In the genomic region with DNA sequence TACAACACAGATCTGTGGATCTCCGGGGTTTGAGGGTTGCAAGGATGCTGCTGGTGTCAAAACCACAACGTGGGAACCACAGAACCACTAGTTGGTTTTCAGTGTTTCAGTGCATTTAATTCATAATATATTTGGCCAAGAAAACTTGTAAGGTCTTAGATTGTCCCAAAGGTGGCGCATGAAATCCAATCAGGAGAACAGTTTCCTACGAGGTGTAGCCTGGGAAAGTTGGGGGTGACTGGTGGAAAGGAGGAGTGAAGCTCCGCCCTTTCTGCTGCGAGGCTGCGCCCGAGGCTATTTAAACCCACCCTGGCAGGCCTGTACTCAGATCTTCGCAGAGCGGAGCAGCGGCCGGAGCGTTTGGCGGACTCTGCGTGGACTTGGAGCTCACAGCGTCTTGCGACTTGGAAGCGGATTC, we compare ENCODE assay signal across 8 cellular contexts. TPM values are rescaled to one million over a fixed set of nuclear protein-coding genes. Genes with fewer than 3 reads are reported as not detected.
A peak's percentile ranks its signal among the peaks of the same experiment; 100 is the strongest.
DNase-seq lines count a peak whose midpoint lies in the region; ATAC-seq and TF ChIP-seq lines count a peak whose summit lies in the region.
"Not testable (repeated sequence)": the region's sequence is repeated elsewhere in the genome, so short reads cannot be mapped to it uniquely, and the experiment has no call there.

No MANE protein-coding gene starts in this region.

- peaks cover 17 to 19% of the 10 kb centered on the region in 2 donors for H3K27me3 Mint-ChIP-seq in T-cell
- H3K27me3 Mint-ChIP-seq in activated T-cell treated with anti-CD3 and anti-CD28 coated beads, Interleukin-2, amount 50 U/mL, for 4 hours (ENCODE audit: low read depth): peaks cover 20% of the 10 kb centered on the region

- peak; percentile 47 for TF ChIP-seq CTCF in choroid plexus epithelial cell (conservative IDR thresholded peaks at IDR 0.05; ENCODE audit: low read depth, low read length)

- not testable (repeated sequence) for H3K4me1 Mint-ChIP-seq in T-cell; activated T-cell treated with anti-CD3 and anti-CD28 coated beads, Interleukin-2, amount 50 U/mL, for 4 hours (ENCODE audit: low read depth)

- CTCF ChIA-PET in T-cell (lab: Charles Lee): not testable (repeated sequence)

- POLR2A ChIA-PET in T-cell (lab: Charles Lee): interaction anchor here in 1 of 2 donors (0.7 kb wide), 1 partner anchor 443 kb away, joined by 4 read pairs; no protein-coding TSS in a partner anchor

- not testable (repeated sequence) for H3K4me3 Mint-ChIP-seq in T-cell; activated T-cell treated with anti-CD3 and anti-CD28 coated beads, Interleukin-2, amount 50 U/mL, for 4 hours

- H3K4me3 ChIP-seq in choroid plexus epithelial cell (ENCODE audit: low read depth, low read length): not testable (repeated sequence)

- not testable (repeated sequence) for H3K9me3 Mint-ChIP-seq in T-cell; activated T-cell treated with anti-CD3 and anti-CD28 coated beads, Interleukin-2, amount 50 U/mL, for 4 hours

- intact Hi-C loops in left ventricle myocardium superior (cut with micrococcal nuclease): not testable (repeated sequence)

- DNase-seq in AG20443 (ENCODE audit: low spot score): peak; percentile 6
- peak; percentile 1 for DNase-seq in HS-27A (ENCODE audit: low read depth)
- peak in 21 of 34 experiments; percentile 6 to 51 (median 21) for DNase-seq in T-cell
- DNase-seq in activated T-cell treated with anti-CD3 and anti-CD28 coated beads, Interleukin-2, amount 50 U/mL, for 4 hours: peak; percentile 41
- peak; percentile 56 for DNase-seq in choroid plexus epithelial cell (ENCODE audit: low read depth)
- DNase-seq in left ventricle myocardium superior: peak; percentile 68
- peak; percentile 77 for DNase-seq in mucosa of gallbladder (ENCODE audit: low spot score)
- DNase-seq in stimulated activated CD4-positive, alpha-beta T cell treated with anti-CD3 and anti-CD28 coated beads, Interleukin-4, amount 100 ng/mL, for 24 hours: peak; percentile 38

- H3K36me3 Mint-ChIP-seq in T-cell; activated T-cell treated with anti-CD3 and anti-CD28 coated beads, Interleukin-2, amount 50 U/mL, for 4 hours (ENCODE audit: insufficient read depth): not testable (repeated sequence)

- not testable (repeated sequence) for ATAC-seq in T-cell (replicated peaks in 1 of 4); activated T-cell treated with anti-CD3 and anti-CD28 coated beads, Interleukin-2, amount 50 U/mL, for 4 hours; left ventricle myocardium superior

- H3K27ac Mint-ChIP-seq in T-cell: not testable (repeated sequence)

RNA-seq across cellular contexts. Expression of gene PSMD14, which starts 27.3 kb away (rescaled TPM):
- total RNA-seq in T-cell (10 to 100 TPM; 18.7 to 24.9 (median 21.2) TPM), left ventricle myocardium superior (40.4 TPM), mucosa of gallbladder (36.2 TPM)
- total RNA-seq in activated T-cell treated with anti-CD3 and anti-CD28 coated beads, Interleukin-2, amount 50 U/mL, for 4 hours: 100 to 1,000 TPM; 122 to 143 (median 133) TPM

Comparison
In these comparisons a context has a peak if more than half of its experiments do, and no peak if none do; other contexts are left out.
1. DNase-seq: peak in every context shown above with its lines; median percentile 77 in mucosa of gallbladder; 68 in left ventricle myocardium superior; 56 in choroid plexus epithelial cell; 41 in activated T-cell treated with anti-CD3 and anti-CD28 coated beads, Interleukin-2, amount 50 U/mL, for 4 hours; 38 in stimulated activated CD4-positive, alpha-beta T cell treated with anti-CD3 and anti-CD28 coated beads, Interleukin-4, amount 100 ng/mL, for 24 hours; 21 in T-cell; 6 in AG20443; 1 in HS-27A.